In the genomic region with DNA sequence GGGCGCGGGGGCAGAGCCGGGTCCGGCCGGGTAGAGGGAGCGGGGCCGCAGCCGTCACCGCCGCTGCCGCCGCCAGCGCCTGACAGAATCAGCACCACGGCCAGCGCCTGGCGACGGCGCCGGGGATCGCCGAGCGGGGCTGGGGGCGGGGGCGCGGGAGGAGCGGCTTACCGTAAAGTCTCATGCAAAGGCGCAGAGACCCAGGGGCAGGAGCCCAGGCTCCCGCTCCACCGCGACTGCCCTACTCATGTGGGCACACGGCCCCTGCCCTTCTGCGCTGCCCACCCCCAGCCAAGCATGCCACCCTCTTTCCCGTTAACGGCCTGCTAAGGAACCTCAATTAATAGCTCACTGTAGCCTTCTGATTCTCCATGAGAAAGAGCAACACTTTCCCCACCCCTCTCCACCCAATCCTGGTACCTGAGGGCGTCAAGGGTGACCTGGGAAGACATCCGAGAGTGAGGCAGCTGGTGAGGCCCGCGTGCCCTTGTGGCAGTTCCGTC, we compare ENCODE assay signal across 1 cellular context.
A peak's percentile ranks its signal among the peaks of the same experiment; 100 is the strongest.
TF ChIP-seq lines count a peak whose summit lies in the region.

A gene with protein sequence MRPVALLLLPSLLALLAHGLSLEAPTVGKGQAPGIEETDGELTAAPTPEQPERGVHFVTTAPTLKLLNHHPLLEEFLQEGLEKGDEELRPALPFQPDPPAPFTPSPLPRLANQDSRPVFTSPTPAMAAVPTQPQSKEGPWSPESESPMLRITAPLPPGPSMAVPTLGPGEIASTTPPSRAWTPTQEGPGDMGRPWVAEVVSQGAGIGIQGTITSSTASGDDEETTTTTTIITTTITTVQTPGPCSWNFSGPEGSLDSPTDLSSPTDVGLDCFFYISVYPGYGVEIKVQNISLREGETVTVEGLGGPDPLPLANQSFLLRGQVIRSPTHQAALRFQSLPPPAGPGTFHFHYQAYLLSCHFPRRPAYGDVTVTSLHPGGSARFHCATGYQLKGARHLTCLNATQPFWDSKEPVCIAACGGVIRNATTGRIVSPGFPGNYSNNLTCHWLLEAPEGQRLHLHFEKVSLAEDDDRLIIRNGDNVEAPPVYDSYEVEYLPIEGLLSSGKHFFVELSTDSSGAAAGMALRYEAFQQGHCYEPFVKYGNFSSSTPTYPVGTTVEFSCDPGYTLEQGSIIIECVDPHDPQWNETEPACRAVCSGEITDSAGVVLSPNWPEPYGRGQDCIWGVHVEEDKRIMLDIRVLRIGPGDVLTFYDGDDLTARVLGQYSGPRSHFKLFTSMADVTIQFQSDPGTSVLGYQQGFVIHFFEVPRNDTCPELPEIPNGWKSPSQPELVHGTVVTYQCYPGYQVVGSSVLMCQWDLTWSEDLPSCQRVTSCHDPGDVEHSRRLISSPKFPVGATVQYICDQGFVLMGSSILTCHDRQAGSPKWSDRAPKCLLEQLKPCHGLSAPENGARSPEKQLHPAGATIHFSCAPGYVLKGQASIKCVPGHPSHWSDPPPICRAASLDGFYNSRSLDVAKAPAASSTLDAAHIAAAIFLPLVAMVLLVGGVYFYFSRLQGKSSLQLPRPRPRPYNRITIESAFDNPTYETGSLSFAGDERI (minus strand): TSS at position 98 of the 503 bp plus-strand sequence. CDS start 164 bp downstream, outside the sequence.

TF ChIP-seq in SK-N-SH, 30 proteins besides CTCF, POLR2A, EP300 and RAD21 (continued from another document):
- TF ChIP-seq, protein P1, sequence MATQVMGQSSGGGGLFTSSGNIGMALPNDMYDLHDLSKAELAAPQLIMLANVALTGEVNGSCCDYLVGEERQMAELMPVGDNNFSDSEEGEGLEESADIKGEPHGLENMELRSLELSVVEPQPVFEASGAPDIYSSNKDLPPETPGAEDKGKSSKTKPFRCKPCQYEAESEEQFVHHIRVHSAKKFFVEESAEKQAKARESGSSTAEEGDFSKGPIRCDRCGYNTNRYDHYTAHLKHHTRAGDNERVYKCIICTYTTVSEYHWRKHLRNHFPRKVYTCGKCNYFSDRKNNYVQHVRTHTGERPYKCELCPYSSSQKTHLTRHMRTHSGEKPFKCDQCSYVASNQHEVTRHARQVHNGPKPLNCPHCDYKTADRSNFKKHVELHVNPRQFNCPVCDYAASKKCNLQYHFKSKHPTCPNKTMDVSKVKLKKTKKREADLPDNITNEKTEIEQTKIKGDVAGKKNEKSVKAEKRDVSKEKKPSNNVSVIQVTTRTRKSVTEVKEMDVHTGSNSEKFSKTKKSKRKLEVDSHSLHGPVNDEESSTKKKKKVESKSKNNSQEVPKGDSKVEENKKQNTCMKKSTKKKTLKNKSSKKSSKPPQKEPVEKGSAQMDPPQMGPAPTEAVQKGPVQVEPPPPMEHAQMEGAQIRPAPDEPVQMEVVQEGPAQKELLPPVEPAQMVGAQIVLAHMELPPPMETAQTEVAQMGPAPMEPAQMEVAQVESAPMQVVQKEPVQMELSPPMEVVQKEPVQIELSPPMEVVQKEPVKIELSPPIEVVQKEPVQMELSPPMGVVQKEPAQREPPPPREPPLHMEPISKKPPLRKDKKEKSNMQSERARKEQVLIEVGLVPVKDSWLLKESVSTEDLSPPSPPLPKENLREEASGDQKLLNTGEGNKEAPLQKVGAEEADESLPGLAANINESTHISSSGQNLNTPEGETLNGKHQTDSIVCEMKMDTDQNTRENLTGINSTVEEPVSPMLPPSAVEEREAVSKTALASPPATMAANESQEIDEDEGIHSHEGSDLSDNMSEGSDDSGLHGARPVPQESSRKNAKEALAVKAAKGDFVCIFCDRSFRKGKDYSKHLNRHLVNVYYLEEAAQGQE (IDR thresholded peaks at IDR 0.05; ENCODE audit: low read depth, low read length), result peak; percentile 99
- TF ChIP-seq MXI1 (IDR thresholded peaks at IDR 0.05; ENCODE audit: low read depth, low read length), result peak; percentile 72; the same call in 1 of the 2 replicates
- peak; percentile 30; the same call in 1 of the 2 replicates for TF ChIP-seq TAF1 (IDR thresholded peaks at IDR 0.05; ENCODE audit: borderline replicate concordance, low read depth, low read length)
- peak; percentile 10; the same call in 1 of the 2 replicates for TF ChIP-seq SMC3 (IDR thresholded peaks at IDR 0.05; ENCODE audit: low read depth, low read length)
